Comparison of ENCODE assay signal across 8 cellular contexts in genomic region chr11:130001491-130002351, GRCh38. TPM values are rescaled to one million over a fixed set of nuclear protein-coding genes. Genes with fewer than 3 reads are reported as not detected.
DNase-seq lines count a peak whose midpoint lies in the region; ATAC-seq and TF ChIP-seq lines count a peak whose summit lies in the region.

No MANE protein-coding gene starts in this region.

- in situ Hi-C loops in GM13977 (cut with MboI; ENCODE audit: low pct_unique_long_range_greater_than_20kb, low sequenced_read_pairs, unreplicated experiment) = no loop called here

- no peaks in the 10 kb centered on the region for H3K27me3 ChIP-seq in A673 (replicated peaks; ENCODE audit: insufficient read depth, low read depth, low read length, poor library complexity)

- H3K9me3 Mint-ChIP-seq in activated naive CD4-positive, alpha-beta T cell treated with anti-CD3 and anti-CD28 coated beads, Interleukin-2, amount 10 ng/mL, durations not matched to agents 7 days and 5 days = no peaks in the 10 kb centered on the region

- H3K27ac ChIP-seq in A673 (ENCODE audit: low read depth, low read length, poor library complexity, severe bottlenecking) = peak overlapping the region; percentile 100
- peak overlapping the region; percentile 99 for H3K27ac ChIP-seq in urinary bladder (ENCODE audit: low read depth)

- under 1% methylated on average over 90 of the region's 90 CpGs for WGBS in urinary bladder

- H3K36me3 ChIP-seq in A673 (ENCODE audit: insufficient read depth, low read length, poor library complexity, severe bottlenecking) = no peaks in the 10 kb centered on the region
- no peaks in the 10 kb centered on the region for H3K36me3 ChIP-seq in urinary bladder (ENCODE audit: insufficient read depth)

- POLR2A ChIA-PET in A673 (lab: Charles Lee; ENCODE audit: low non-redundant PET) = interaction anchor here (0.7 to 0.8 kb wide), 2 partner anchors 29 to 36 kb away, joined by 3 read pairs; no protein-coding TSS in a partner anchor

- CTCF ChIA-PET in A673 (lab: Charles Lee) = interaction anchor here (1.0 kb wide), 1 partner anchor 130 kb away, joined by 4 read pairs; no protein-coding TSS in a partner anchor
- CTCF ChIA-PET in activated naive CD4-positive, alpha-beta T cell treated with anti-CD3 and anti-CD28 coated beads, Interleukin-2, amount 10 ng/mL, durations not matched to agents 7 days and 5 days (lab: Charles Lee) = interaction anchor here (0.9 to 1.8 kb wide), 2 partner anchors 9 to 69 kb away, joined by 3 to 6 read pairs; no protein-coding TSS in a partner anchor

- TF ChIP-seq CTCF in A673 (conservative IDR thresholded peaks at IDR 0.05; ENCODE audit: low read depth, low read length) (no peak), GM13977 (IDR thresholded peaks at IDR 0.05; ENCODE audit: extremely low read depth, insufficient read depth, missing control alignments) (no peak)

- H3K4me3 ChIP-seq in A673 (ENCODE audit: low read depth, low read length, poor library complexity, severe bottlenecking) (peak overlapping the region; percentile 63), urinary bladder (ENCODE audit: low read depth, low read length) (peak overlapping the region; percentile 97)

- BruUV-seq in A673 (replicated peaks; lab: Mats Ljungman, UMichigan) = no TSS peak

- peak; percentile 30 for ATAC-seq in HG02943 (IDR thresholded peaks at IDR 0.05; ENCODE audit: low read depth, unreplicated experiment)

- DNase-seq in A673 (ENCODE audit: low spot score) (peak; percentile 54), GM13977 (ENCODE audit: low spot score) (peak; percentile 81), NCI-H748 treated with DMSO at 0.1 percent for 48 hours (lab: John Stamatoyannopoulos, UW) (peak; percentile 3), glomerular visceral epithelial cell (ENCODE audit: extremely low spot score) (peak; percentile 32), nucleus accumbens (lab: John Stamatoyannopoulos, UW) (peak in 33 of 56 donors; percentile 10 to 82 (median 44))
- DNase-seq in activated naive CD4-positive, alpha-beta T cell treated with anti-CD3 and anti-CD28 coated beads, Interleukin-2, amount 10 ng/mL, durations not matched to agents 7 days and 5 days = no peak

- intact Hi-C loops in A673 (cut with micrococcal nuclease; ENCODE audit: unreplicated experiment) = no loop called here

- H3K27me3 Mint-ChIP-seq in activated naive CD4-positive, alpha-beta T cell treated with anti-CD3 and anti-CD28 coated beads, Interleukin-2, amount 10 ng/mL, durations not matched to agents 7 days and 5 days = peaks cover 4% of the 10 kb centered on the region

- H3K27ac Mint-ChIP-seq in activated naive CD4-positive, alpha-beta T cell treated with anti-CD3 and anti-CD28 coated beads, Interleukin-2, amount 10 ng/mL, durations not matched to agents 7 days and 5 days = peak overlapping the region; percentile 100

- peaks cover 40% of the 10 kb centered on the region for H3K4me1 Mint-ChIP-seq in activated naive CD4-positive, alpha-beta T cell treated with anti-CD3 and anti-CD28 coated beads, Interleukin-2, amount 10 ng/mL, durations not matched to agents 7 days and 5 days

- no peaks in the 10 kb centered on the region for H3K9me3 ChIP-seq in A673 (ENCODE audit: low read depth, low read length, poor library complexity, severe bottlenecking)

- H3K4me3 Mint-ChIP-seq in activated naive CD4-positive, alpha-beta T cell treated with anti-CD3 and anti-CD28 coated beads, Interleukin-2, amount 10 ng/mL, durations not matched to agents 7 days and 5 days = peak overlapping the region; percentile 99

- peaks cover 10% of the 10 kb centered on the region for H3K4me1 ChIP-seq in A673 (ENCODE audit: insufficient read depth, low read length, poor library complexity, severe bottlenecking)
- H3K4me1 ChIP-seq in urinary bladder (ENCODE audit: insufficient read depth) = peaks cover 1% of the 10 kb centered on the region

- H3K36me3 Mint-ChIP-seq in activated naive CD4-positive, alpha-beta T cell treated with anti-CD3 and anti-CD28 coated beads, Interleukin-2, amount 10 ng/mL, durations not matched to agents 7 days and 5 days = peaks cover 12% of the 10 kb centered on the region

RNA-seq across cellular contexts. Expression of gene PRDM10, which starts 0.9 kb away (rescaled TPM):
- 17.9 and 18.1 TPM in 2 replicates for total RNA-seq in A673 (2021)
- 6.2 TPM for total RNA-seq in urinary bladder
- polyA plus RNA-seq in urinary bladder = 3.4 TPM
